36 cellular contexts compared by ENCODE assay signal in genomic region chr22:45735273-45735672, GRCh38.
"Had no signal": no experiment of that assay in that cellular context is flagged by ENCODE, and none has a peak within 500 bp of the region (broad histone marks: within the 10 kb centered on the region; RNA-seq: fewer than 3 reads in every experiment).

No MANE protein-coding gene starts in this region.

- H3K9me3 ChIP-seq: MG63 had no signal

- DNase-seq: Karpas-422, Kasumi-1, MG63, MM.1S, MV-4-11, NCI-H1048, NCI-H1092, NCI-H1092 treated with DMSO at 0.1 percent for 48 hours, NCI-H1105, NCI-H1105 treated with DMSO at 0.1 percent for 48 hours, NCI-H1417, NCI-H1417 treated with DMSO at 0.1 percent for 48 hours, NCI-H1436, NCI-H1436 treated with DMSO at 0.1 percent for 48 hours, NCI-H146, NCI-H1694, NCI-H1694 treated with DMSO at 0.1 percent for 48 hours, NCI-H187, NCI-H187 treated with DMSO at 0.1 percent for 48 hours, NCI-H1930, NCI-H2029, NCI-H2029 treated with DMSO at 0.1 percent for 48 hours, NCI-H2081, NCI-H2081 treated with DMSO at 0.1 percent for 48 hours, NCI-H2107, NCI-H2171, NCI-H2171 treated with DMSO at 0.1 percent for 48 hours, NCI-H2227 treated with DMSO at 0.1 percent for 48 hours, NCI-H226, NCI-H345, NCI-H446, NCI-H446 treated with DMSO at 0.1 percent for 48 hours, NCI-H510A, NCI-H510A treated with DMSO at 0.1 percent for 48 hours, NCI-H524 had no signal

- H3K9ac ChIP-seq: KMS-11 had no signal

- H3K27ac ChIP-seq: KMS-11 had no signal

- H3K4me3 ChIP-seq: MG63 had no signal

- H3K4me2 ChIP-seq: KMS-11 had no signal

- H3K27me3 ChIP-seq: MG63 had no signal
